1 cellular context compared by ENCODE assay signal in the genomic region with DNA sequence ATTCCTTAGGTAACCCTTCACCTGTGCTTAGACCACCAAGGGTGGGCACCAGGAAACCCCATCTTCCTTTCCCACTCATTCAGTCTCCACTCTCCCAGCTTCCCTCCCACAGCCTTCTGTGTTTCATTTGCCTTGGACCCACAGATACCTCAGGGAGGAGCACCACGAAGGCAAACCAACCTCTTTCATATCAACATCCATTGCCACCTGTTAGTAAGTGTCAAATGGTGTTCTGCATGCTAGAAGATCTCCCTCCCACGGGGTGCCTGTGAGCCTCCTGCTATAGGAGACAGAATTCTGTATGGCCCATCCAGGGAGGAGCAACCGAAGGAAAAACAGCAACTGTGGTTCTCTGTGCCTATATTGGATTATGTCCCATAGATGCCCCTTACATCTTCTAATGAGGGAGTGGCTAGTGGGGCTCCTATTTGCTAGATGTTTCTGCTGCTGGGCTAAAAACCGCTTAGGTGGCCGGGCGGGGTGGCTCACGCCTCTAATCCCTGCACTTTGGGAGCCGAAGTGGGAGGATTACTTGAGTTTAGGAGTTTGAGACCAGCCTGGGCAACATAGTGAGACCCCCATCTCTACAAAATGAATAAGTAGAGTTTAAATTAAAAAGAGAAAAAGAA.
TF ChIP-seq lines count a peak whose summit lies in the region.

No MANE protein-coding gene starts in this region.

TF ChIP-seq in H1, 55 proteins besides CTCF, POLR2A, EP300 and RAD21:
- TF ChIP-seq TAF7 (optimal IDR thresholded peaks at IDR 0.05; ENCODE audit: borderline replicate concordance, low read depth, low read length) (no peak), SRF (IDR thresholded peaks at IDR 0.05; ENCODE audit: low read depth, low read length) (no peak), RXRA (IDR thresholded peaks at IDR 0.05; ENCODE audit: insufficient read depth, low read depth, low read length) (no peak), CBX8 (IDR thresholded peaks at IDR 0.05; ENCODE audit: borderline replicate concordance, low read depth, low read length) (no peak), POLR2AphosphoS5 (IDR thresholded peaks at IDR 0.05; ENCODE audit: low read depth, low read length) (no peak), SIX5 (IDR thresholded peaks at IDR 0.05; ENCODE audit: low read depth, low read length) (no peak), BCL11A (IDR thresholded peaks at IDR 0.05; ENCODE audit: low read depth in 2 of 2, low read length in 2 of 2) (no peak), HDAC6 (IDR thresholded peaks at IDR 0.05; ENCODE audit: low read depth, low read length) (no peak), POU5F1 (IDR thresholded peaks at IDR 0.05; ENCODE audit: low read depth, low read length) (no peak), RBBP5 (IDR thresholded peaks at IDR 0.05; ENCODE audit: borderline replicate concordance, low read depth, low read length) (no peak), TCF12 (IDR thresholded peaks at IDR 0.05; ENCODE audit: low read depth, low read length) (no peak), SP4 (IDR thresholded peaks at IDR 0.05; ENCODE audit: low read length) (no peak), HDAC2 (IDR thresholded peaks at IDR 0.05; ENCODE audit: borderline replicate concordance in 1 of 2, low read depth in 2 of 2, low read length in 2 of 2) (no peak), GTF2F1 (IDR thresholded peaks at IDR 0.05; ENCODE audit: borderline replicate concordance, low read depth, low read length) (no peak), KDM5A (IDR thresholded peaks at IDR 0.05; ENCODE audit: low read length) (no peak), BRCA1 (IDR thresholded peaks at IDR 0.05; ENCODE audit: low read depth, low read length) (no peak), ATF3 (IDR thresholded peaks at IDR 0.05; ENCODE audit: insufficient read depth, low read depth, low read length) (no peak), PHF8 (conservative IDR thresholded peaks at IDR 0.05; ENCODE audit: low read depth, low read length) (no peak)
- TF ChIP-seq, protein P1, sequence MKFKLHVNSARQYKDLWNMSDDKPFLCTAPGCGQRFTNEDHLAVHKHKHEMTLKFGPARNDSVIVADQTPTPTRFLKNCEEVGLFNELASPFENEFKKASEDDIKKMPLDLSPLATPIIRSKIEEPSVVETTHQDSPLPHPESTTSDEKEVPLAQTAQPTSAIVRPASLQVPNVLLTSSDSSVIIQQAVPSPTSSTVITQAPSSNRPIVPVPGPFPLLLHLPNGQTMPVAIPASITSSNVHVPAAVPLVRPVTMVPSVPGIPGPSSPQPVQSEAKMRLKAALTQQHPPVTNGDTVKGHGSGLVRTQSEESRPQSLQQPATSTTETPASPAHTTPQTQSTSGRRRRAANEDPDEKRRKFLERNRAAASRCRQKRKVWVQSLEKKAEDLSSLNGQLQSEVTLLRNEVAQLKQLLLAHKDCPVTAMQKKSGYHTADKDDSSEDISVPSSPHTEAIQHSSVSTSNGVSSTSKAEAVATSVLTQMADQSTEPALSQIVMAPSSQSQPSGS (IDR thresholded peaks at IDR 0.05; ENCODE audit: low read length) = no peak
